Comparison of ENCODE assay signal across 13 cellular contexts in the genomic region with DNA sequence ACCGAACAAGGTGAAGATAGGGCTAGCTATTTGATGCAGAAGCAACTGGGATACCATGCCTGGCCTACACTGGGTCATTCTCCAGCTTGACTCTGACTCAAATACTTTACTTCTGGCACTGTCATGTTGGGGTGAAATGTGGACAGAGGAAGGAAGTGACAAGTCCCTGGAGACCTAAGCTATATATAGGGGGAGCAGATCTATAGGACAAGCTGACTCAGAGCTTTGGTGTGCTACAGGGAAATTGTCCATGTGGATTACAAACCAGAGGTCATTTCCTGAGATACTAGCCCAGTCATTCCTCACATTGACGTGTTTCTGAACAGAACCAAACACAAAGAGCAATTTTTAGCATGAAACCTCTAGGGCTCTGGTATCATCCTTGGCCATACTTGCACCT.
DNase-seq lines count a peak whose midpoint lies in the region; ATAC-seq and TF ChIP-seq lines count a peak whose summit lies in the region.
"Had no signal": no experiment of that assay in that cellular context is flagged by ENCODE, and none has a peak within 500 bp of the region (broad histone marks: within the 10 kb centered on the region; RNA-seq: fewer than 3 reads in every experiment).

No MANE protein-coding gene starts in this region.

- H3K9me3 ChIP-seq in suprapubic skin, result no peaks in the 10 kb centered on the region
- H3K9me3 ChIP-seq: tibial nerve had no signal

- H3K4me3 ChIP-seq in GM12865 (ENCODE audit: low read depth, low read length), result no peak overlapping the region
- H3K4me3 ChIP-seq in suprapubic skin, result no peak overlapping the region
- H3K4me3 ChIP-seq: coronary artery, tibial nerve had no signal

- WGBS in suprapubic skin, result 81% methylated on average over 2 of the region's 2 CpGs

- TF ChIP-seq POLR2A in suprapubic skin (IDR thresholded peaks at IDR 0.05), result no peak

- H3K36me3 ChIP-seq in suprapubic skin, result no peaks in the 10 kb centered on the region
- H3K36me3 ChIP-seq: tibial nerve had no signal

- no peak for TF ChIP-seq CTCF in GM12865 (IDR thresholded peaks at IDR 0.05; ENCODE audit: insufficient read depth, low read depth, low read length, missing control alignments)
- TF ChIP-seq CTCF in suprapubic skin (IDR thresholded peaks at IDR 0.05), result no peak

- H3K27ac ChIP-seq in suprapubic skin, result no peak overlapping the region
- H3K27ac ChIP-seq: coronary artery, KMS-11, tibial nerve had no signal

- no peak for TF ChIP-seq EP300 in suprapubic skin (IDR thresholded peaks at IDR 0.05)

- no peaks in the 10 kb centered on the region for H3K4me1 ChIP-seq in suprapubic skin
- H3K4me1 ChIP-seq: tibial nerve had no signal

- peak; percentile 59 for ATAC-seq in HG02884 (IDR thresholded peaks at IDR 0.05; ENCODE audit: unreplicated experiment)
- ATAC-seq: activated T-cell treated with anti-CD3 and anti-CD28 coated beads, Interleukin-2, amount 50 U/mL, for 72 hours had no signal

- H3K27me3 ChIP-seq in suprapubic skin, result no peaks in the 10 kb centered on the region
- H3K27me3 ChIP-seq: tibial nerve had no signal

- peak; percentile 23 for DNase-seq in GM12865 (ENCODE audit: low read depth)
- peak; percentile 76 for DNase-seq in RPMI7951 (ENCODE audit: low read depth)
- peak; percentile 91 for DNase-seq in glomerular endothelial cell (ENCODE audit: extremely low read depth, low read depth, low spot score)
- no peak for DNase-seq in activated naive CD4-positive, alpha-beta T cell (lab: John Stamatoyannopoulos, UW)
- DNase-seq in suprapubic skin (ENCODE audit: low spot score in 2 of 2), result no peak
- no peak for DNase-seq in AG20443 (ENCODE audit: low spot score)
- no peak for DNase-seq in COR-L47 (lab: John Stamatoyannopoulos, UW)
- DNase-seq: activated T-cell treated with anti-CD3 and anti-CD28 coated beads, Interleukin-2, amount 50 U/mL, for 72 hours; stimulated activated CD4-positive, alpha-beta T cell treated with anti-CD3 and anti-CD28 coated beads, Interleukin-2, amount 100 ng/mL, for 48 hours had no signal

Comparison
In these comparisons a context has a peak if more than half of its experiments do, and no peak if none do; other contexts are left out.
1. DNase-seq: peak in GM12865 (single experiment), RPMI7951 (single experiment) and glomerular endothelial cell (single experiment); none in activated naive CD4-positive, alpha-beta T cell (0 of 4), suprapubic skin (0 of 2), AG20443 (single experiment) and COR-L47 (single experiment).